17 cellular contexts compared by ENCODE assay signal in the genomic region with DNA sequence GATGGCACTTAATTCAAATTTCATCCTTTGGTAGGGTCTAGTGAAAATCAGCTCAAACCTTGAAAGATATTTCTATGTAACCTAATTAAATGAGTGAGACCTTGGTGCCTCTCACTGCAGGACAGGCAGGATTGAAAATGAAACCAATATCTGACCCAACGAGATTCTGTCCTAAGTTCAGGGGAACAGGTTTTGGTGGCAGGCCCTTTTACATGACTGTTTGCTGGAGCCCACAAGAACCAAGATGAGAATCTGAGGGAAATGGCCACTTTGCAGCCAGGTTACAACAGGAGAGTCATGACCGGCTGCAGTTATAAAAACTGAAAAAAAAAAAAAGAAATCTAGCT.
DNase-seq lines count a peak whose midpoint lies in the region; ATAC-seq and TF ChIP-seq lines count a peak whose summit lies in the region.
"Had no signal": no experiment of that assay in that cellular context is flagged by ENCODE, and none has a peak within 500 bp of the region (broad histone marks: within the 10 kb centered on the region; RNA-seq: fewer than 3 reads in every experiment).

No MANE protein-coding gene starts in this region.

- peak; percentile 62 for ATAC-seq in GM18517 (IDR thresholded peaks at IDR 0.05; ENCODE audit: unreplicated experiment)
- ATAC-seq in GM19324 (IDR thresholded peaks at IDR 0.05; ENCODE audit: low FRiP score, unreplicated experiment), result peak; percentile 58
- ATAC-seq in HG03354 (IDR thresholded peaks at IDR 0.05; ENCODE audit: poor library complexity, severe bottlenecking, unreplicated experiment), result peak; percentile 59
- ATAC-seq: PC-3 had no signal

- TF ChIP-seq CTCF in endodermal cell (conservative IDR thresholded peaks at IDR 0.05) (no peak), coronary artery (IDR thresholded peaks at IDR 0.05) (no peak)

- no peak for DNase-seq in endodermal cell
- DNase-seq in DMS53 treated with DMSO at 0.1 percent for 48 hours (lab: John Stamatoyannopoulos, UW; ENCODE audit: unreplicated experiment), result no peak
- DNase-seq in coronary artery (ENCODE audit: low spot score), result no peak
- no peak for DNase-seq in substantia nigra (lab: John Stamatoyannopoulos, UW)
- DNase-seq in mesenteric fat pad (ENCODE audit: low spot score), result no peak
- DNase-seq: Caco-2; CD4-positive, CD25-positive, alpha-beta regulatory T cell; DMS153; NCI-H1417; NCI-H1930; NCI-H748 treated with DMSO at 0.1 percent for 48 hours; PC-3; T-helper 2 cell had no signal

- H3K4me3 Mint-ChIP-seq in endodermal cell, result no peak overlapping the region
- H3K4me3 Mint-ChIP-seq: B cell; CD4-positive, CD25-positive, alpha-beta regulatory T cell had no signal

- H3K4me1 Mint-ChIP-seq in endodermal cell, result peaks cover 5% of the 10 kb centered on the region

- H3K27me3 ChIP-seq in endodermal cell (ENCODE audit: control insufficient read depth, insufficient read depth, low read length, poor library complexity, severe bottlenecking), result no peaks in the 10 kb centered on the region

- H3K9me3 Mint-ChIP-seq in endodermal cell, result no peaks in the 10 kb centered on the region

- H3K27ac ChIP-seq in endodermal cell (ENCODE audit: low read depth, low read length) (no peak overlapping the region), coronary artery (no peak overlapping the region), substantia nigra (ENCODE audit: low read depth, low read length, poor library complexity, severe bottlenecking) (no peak overlapping the region)

- no peaks in the 10 kb centered on the region for H3K27me3 Mint-ChIP-seq in endodermal cell (ENCODE audit: insufficient read depth)
- H3K27me3 Mint-ChIP-seq: B cell; CD4-positive, CD25-positive, alpha-beta regulatory T cell had no signal

- no peak overlapping the region for H3K9ac ChIP-seq in endodermal cell (ENCODE audit: extremely low read depth, low read length, poor library complexity, severe bottlenecking)

- H3K4me1 ChIP-seq in endodermal cell (ENCODE audit: control insufficient read depth, insufficient read depth, low read length), result no peaks in the 10 kb centered on the region
- H3K4me1 ChIP-seq: Caco-2 had no signal

- H3K4me3 ChIP-seq in endodermal cell (ENCODE audit: low read length) (no peak overlapping the region), coronary artery (no peak overlapping the region)

- no peaks in the 10 kb centered on the region for H3K36me3 Mint-ChIP-seq in endodermal cell (ENCODE audit: low read depth)

- peak overlapping the region; percentile 42 for H3K27ac Mint-ChIP-seq in endodermal cell
- H3K27ac Mint-ChIP-seq: B cell; CD4-positive, CD25-positive, alpha-beta regulatory T cell had no signal

- no peaks in the 10 kb centered on the region for H3K9me3 ChIP-seq in endodermal cell (ENCODE audit: control insufficient read depth, low read length)
- H3K9me3 ChIP-seq: Caco-2 had no signal

- H3K36me3 ChIP-seq in endodermal cell (ENCODE audit: control insufficient read depth, insufficient read depth, low read length), result no peaks in the 10 kb centered on the region

- WGBS in endodermal cell (ENCODE audit: insufficient coverage in 1 of 2, insufficient read length in 1 of 2), 2 experiments, result 95 to 100% methylated on average over 2 of the region's 2 CpGs
